Comparison of ENCODE assay signal across 8 cellular contexts in the genomic region with DNA sequence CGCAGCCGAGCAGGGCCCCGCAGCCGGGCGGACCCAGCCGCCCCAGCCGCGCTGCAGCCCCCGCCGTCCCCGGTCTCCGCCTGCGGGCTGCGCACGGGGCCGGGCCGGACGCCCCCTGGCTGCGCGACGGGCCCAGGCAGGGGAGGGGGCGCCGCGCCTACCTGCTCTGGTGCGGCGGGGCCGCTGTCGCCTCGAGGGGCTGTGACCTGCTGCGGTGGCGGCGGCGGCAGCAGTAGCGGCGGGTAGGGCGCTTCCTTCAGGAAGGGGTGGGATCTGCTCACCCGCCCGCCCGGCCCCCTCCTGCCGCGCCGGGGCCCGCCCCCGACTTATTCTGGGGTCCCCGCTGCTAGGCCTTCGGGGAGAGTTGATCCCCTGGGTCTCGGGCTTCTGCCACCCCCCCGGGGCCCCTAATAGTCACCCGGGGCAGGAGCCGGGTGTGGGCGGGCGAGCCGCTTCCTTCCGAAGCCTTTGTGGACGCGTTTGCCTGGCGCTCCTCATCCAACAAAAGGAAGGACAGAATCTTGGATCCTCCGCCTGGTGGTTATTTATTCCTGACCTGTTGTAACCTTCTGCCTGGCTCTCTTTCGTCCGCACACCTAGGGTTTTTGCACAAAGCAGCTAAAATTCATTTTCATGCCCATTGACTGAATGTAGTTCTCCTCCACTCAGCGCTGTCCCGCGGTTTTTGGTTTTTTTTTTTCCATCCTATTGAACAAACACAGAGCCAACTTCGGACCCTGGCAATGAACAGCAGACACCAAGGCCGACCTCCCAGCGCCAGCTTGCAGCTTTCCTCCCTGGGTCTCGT. TPM values are rescaled to one million over a fixed set of nuclear protein-coding genes. Genes with fewer than 3 reads are reported as not detected.
DNase-seq lines count a peak whose midpoint lies in the region; ATAC-seq, FAIRE-seq and TF ChIP-seq lines count a peak whose summit lies in the region.

Gene TMEM150C, minus strand, starts transcription at position 244 of the 808 bp plus-strand sequence. CDS start 57,331 bp downstream, outside the sequence.

- no peak for TF ChIP-seq CTCF in astrocyte (IDR thresholded peaks at IDR 0.05; ENCODE audit: insufficient read depth, low read depth, low read length)

- H3K4me2 ChIP-seq in astrocyte (ENCODE audit: low read length): peak within 1 kb of the TSS; percentile 93

- no peak for FAIRE-seq in astrocyte (lab: Jason Lieb, UNC)

- peaks cover 2% of the 10 kb centered on the region for H3K4me1 Mint-ChIP-seq in astrocyte (ENCODE audit: low read depth, unreplicated experiment)

- H4K20me1 ChIP-seq in astrocyte (ENCODE audit: insufficient read depth, low read length): no peaks in the 10 kb centered on the region

- H3K36me3 ChIP-seq in MG63: no peaks in the 10 kb centered on the region
- H3K36me3 ChIP-seq in astrocyte (ENCODE audit: insufficient read depth, low read length): no peaks in the 10 kb centered on the region
- H3K36me3 ChIP-seq in skeletal muscle tissue (ENCODE audit: control insufficient read depth in 3 of 3, insufficient read depth in 3 of 3, low read length in 3 of 3): no peaks in the 10 kb centered on the region

- no peaks in the 10 kb centered on the region for H3K79me2 ChIP-seq in astrocyte (ENCODE audit: insufficient read depth, low read length)

- H3K4me3 ChIP-seq in MG63: peak within 1 kb of the TSS; percentile 43
- H3K4me3 ChIP-seq in astrocyte (ENCODE audit: insufficient read depth, low read depth, low read length): peak within 1 kb of the TSS; percentile 68
- H3K4me3 ChIP-seq in iPS-18c (ENCODE audit: insufficient read depth, low read depth, low read length): peak within 1 kb of the TSS; percentile 58
- peak within 1 kb of the TSS; percentile 72 to 81 (median 74) for H3K4me3 ChIP-seq in skeletal muscle tissue (ENCODE audit: low read length in 3 of 3)

- H3K9ac ChIP-seq in astrocyte (ENCODE audit: low read length): peak within 1 kb of the TSS; percentile 58
- H3K9ac ChIP-seq in skeletal muscle tissue (ENCODE audit: low read depth in 1 of 3, low read length in 3 of 3): peak within 1 kb of the TSS; percentile 51 to 74 (median 56)

- H3K27me3 Mint-ChIP-seq in astrocyte (ENCODE audit: low read depth, unreplicated experiment): peaks cover 32% of the 10 kb centered on the region

- no peaks in the 10 kb centered on the region for H3K36me3 Mint-ChIP-seq in astrocyte (ENCODE audit: low read depth, unreplicated experiment)

- no peaks in the 10 kb centered on the region for H3K27me3 ChIP-seq in MG63
- H3K27me3 ChIP-seq in astrocyte (ENCODE audit: insufficient read depth, low read length): peaks cover 13% of the 10 kb centered on the region
- H3K27me3 ChIP-seq in skeletal muscle tissue (ENCODE audit: control insufficient read depth in 3 of 3, insufficient read depth in 3 of 3, low read length in 3 of 3): peaks cover 0 to 3% (median 0%) of the 10 kb centered on the region in 3 donors

- no peak within 1 kb of the TSS for H3K27ac ChIP-seq in astrocyte (ENCODE audit: low read depth, low read length)
- H3K27ac ChIP-seq in skeletal muscle tissue (ENCODE audit: low read depth, low read length): no peak within 1 kb of the TSS

- peak within 1 kb of the TSS; percentile 96 for H2AFZ ChIP-seq in astrocyte (ENCODE audit: low read depth, low read length)

- H3K4me1 ChIP-seq in astrocyte (ENCODE audit: insufficient read depth, low read length) (no peaks in the 10 kb centered on the region), skeletal muscle tissue (ENCODE audit: control insufficient read depth in 3 of 3, insufficient read depth in 3 of 3, low read length in 3 of 3) (peaks cover 3 to 7% (median 6%) of the 10 kb centered on the region in 3 donors)

- H3K9me3 ChIP-seq in MG63 (no peaks in the 10 kb centered on the region), astrocyte (ENCODE audit: insufficient read depth, low read depth, low read length) (no peaks in the 10 kb centered on the region), iPS-18c (ENCODE audit: control insufficient read depth, insufficient read depth, low read length) (no peaks in the 10 kb centered on the region), skeletal muscle tissue (ENCODE audit: control insufficient read depth in 3 of 3, low read length in 3 of 3) (no peaks in the 10 kb centered on the region)

- H3K9me3 Mint-ChIP-seq in astrocyte (ENCODE audit: unreplicated experiment): no peaks in the 10 kb centered on the region

- no peak within 1 kb of the TSS for H3K27ac Mint-ChIP-seq in astrocyte (ENCODE audit: unreplicated experiment)

- no peak for ATAC-seq in GM18873 (IDR thresholded peaks at IDR 0.05; ENCODE audit: low FRiP score, unreplicated experiment)

- DNase-seq in NCI-H1694 treated with DMSO at 0.1 percent for 48 hours (lab: John Stamatoyannopoulos, UW) (peak; percentile 3), NCI-H1694 (lab: John Stamatoyannopoulos, UW) (no peak), MG63 (peak; percentile 19), astrocyte (ENCODE audit: low read depth) (peak; percentile 3), GM19240 (ENCODE audit: insufficient read length, low spot score) (no peak)

- peak within 1 kb of the TSS; percentile 92 for H3K4me3 Mint-ChIP-seq in astrocyte (ENCODE audit: unreplicated experiment)

RNA-seq across cellular contexts. Expression of gene TMEM150C, which starts in this region (rescaled TPM):
- 0.57 and 0.76 TPM in 2 replicates for total RNA-seq in MG63 (2014; rRNA removed; shearing (Covaris generic); ENCODE audit: low replicate concordance)
- total RNA-seq in astrocyte (0.50 and 0.95 TPM in 2 replicates), skeletal muscle tissue (4.2 TPM)

Comparison
In these comparisons a context has a peak if more than half of its experiments do, and no peak if none do; other contexts are left out.
1. Peak in DNase-seq and H3K4me3 ChIP-seq in MG63; RNA of the gene not detected or under 1 TPM.
2. Peak in DNase-seq, H3K4me3 ChIP-seq, H3K9ac ChIP-seq and H3K4me2 ChIP-seq in astrocyte; RNA of the gene not detected or under 1 TPM.